8 cellular contexts compared by ENCODE assay signal in genomic region chrX:136147966-136148365, GRCh38. TPM values are rescaled to one million over a fixed set of nuclear protein-coding genes. Genes with fewer than 3 reads are reported as not detected.
DNase-seq lines count a peak whose midpoint lies in the region; ATAC-seq lines count a peak whose summit lies in the region.

No MANE protein-coding gene starts in this region.

- ATAC-seq in stimulated activated naive B cell treated with anti-CD40 and anti-IgM and Interleukin-4, amounts not matched to agents 10 μg/mL and 1 μg/mL and 100 μg/mL, for 72 hours (replicated peaks): no peak
- no peak for ATAC-seq in GM21723 (IDR thresholded peaks at IDR 0.05; ENCODE audit: unreplicated experiment)

- H3K4me1 Mint-ChIP-seq in activated T-helper 2 cell treated with anti-CD3 and anti-CD28 coated beads, Interferon-gamma antibody, Interleukin-2, Interleukin-4, amounts not matched to agents 10 μg/mL and 5 μg/mL and 100 μg/mL, durations not matched to agents 14 hours and 24 hours and 36 hours (ENCODE audit: low read depth): peaks cover 18% of the 10 kb centered on the region
- peaks cover 12 to 32% of the 10 kb centered on the region in 2 donors for H3K4me1 Mint-ChIP-seq in stimulated activated naive B cell treated with anti-CD40 and anti-IgM and Interleukin-4, amounts not matched to agents 10 μg/mL and 1 μg/mL and 100 μg/mL, for 72 hours

- no peaks in the 10 kb centered on the region for H3K9me3 Mint-ChIP-seq in activated T-helper 2 cell treated with anti-CD3 and anti-CD28 coated beads, Interferon-gamma antibody, Interleukin-2, Interleukin-4, amounts not matched to agents 10 μg/mL and 5 μg/mL and 100 μg/mL, durations not matched to agents 14 hours and 24 hours and 36 hours
- no peaks in the 10 kb centered on the region for H3K9me3 Mint-ChIP-seq in stimulated activated naive B cell treated with anti-CD40 and anti-IgM and Interleukin-4, amounts not matched to agents 10 μg/mL and 1 μg/mL and 100 μg/mL, for 72 hours

- H3K27ac Mint-ChIP-seq in activated T-helper 2 cell treated with anti-CD3 and anti-CD28 coated beads, Interferon-gamma antibody, Interleukin-2, Interleukin-4, amounts not matched to agents 10 μg/mL and 5 μg/mL and 100 μg/mL, durations not matched to agents 14 hours and 24 hours and 36 hours: no peak overlapping the region
- peak overlapping the region; percentile 37 for H3K27ac Mint-ChIP-seq in stimulated activated naive B cell treated with anti-CD40 and anti-IgM and Interleukin-4, amounts not matched to agents 10 μg/mL and 1 μg/mL and 100 μg/mL, for 72 hours

- peak overlapping the region; percentile 43 for H3K4me3 ChIP-seq in iPS-11a (ENCODE audit: low read depth, low read length)

- H3K4me3 Mint-ChIP-seq in activated T-helper 2 cell treated with anti-CD3 and anti-CD28 coated beads, Interferon-gamma antibody, Interleukin-2, Interleukin-4, amounts not matched to agents 10 μg/mL and 5 μg/mL and 100 μg/mL, durations not matched to agents 14 hours and 24 hours and 36 hours (ENCODE audit: low read depth): peak overlapping the region; percentile 55
- peak overlapping the region; percentile 56 to 75 for H3K4me3 Mint-ChIP-seq in stimulated activated naive B cell treated with anti-CD40 and anti-IgM and Interleukin-4, amounts not matched to agents 10 μg/mL and 1 μg/mL and 100 μg/mL, for 72 hours

- H3K27me3 Mint-ChIP-seq in activated T-helper 2 cell treated with anti-CD3 and anti-CD28 coated beads, Interferon-gamma antibody, Interleukin-2, Interleukin-4, amounts not matched to agents 10 μg/mL and 5 μg/mL and 100 μg/mL, durations not matched to agents 14 hours and 24 hours and 36 hours (ENCODE audit: low read depth): peaks cover 15% of the 10 kb centered on the region
- H3K27me3 Mint-ChIP-seq in stimulated activated naive B cell treated with anti-CD40 and anti-IgM and Interleukin-4, amounts not matched to agents 10 μg/mL and 1 μg/mL and 100 μg/mL, for 72 hours: peaks cover 0 to 9% of the 10 kb centered on the region in 2 donors

- DNase-seq in NCI-H748 (lab: John Stamatoyannopoulos, UW; ENCODE audit: unreplicated experiment) (peak; percentile 33), NCI-H748 treated with DMSO at 0.1 percent for 48 hours (lab: John Stamatoyannopoulos, UW) (no peak), SW 1271 (lab: John Stamatoyannopoulos, UW) (no peak), mesenteric fat pad (ENCODE audit: low spot score) (no peak)
- no peak for DNase-seq in activated T-helper 2 cell treated with anti-CD3 and anti-CD28 coated beads, Interferon-gamma antibody, Interleukin-2, Interleukin-4, amounts not matched to agents 10 μg/mL and 5 μg/mL and 100 μg/mL, durations not matched to agents 14 hours and 24 hours and 36 hours (ENCODE audit: low spot score)
- no peak for DNase-seq in stimulated activated naive B cell treated with anti-CD40 and anti-IgM and Interleukin-4, amounts not matched to agents 10 μg/mL and 1 μg/mL and 100 μg/mL, for 72 hours

- no peaks in the 10 kb centered on the region for H3K36me3 Mint-ChIP-seq in activated T-helper 2 cell treated with anti-CD3 and anti-CD28 coated beads, Interferon-gamma antibody, Interleukin-2, Interleukin-4, amounts not matched to agents 10 μg/mL and 5 μg/mL and 100 μg/mL, durations not matched to agents 14 hours and 24 hours and 36 hours (ENCODE audit: low read depth)
- no peaks in the 10 kb centered on the region for H3K36me3 Mint-ChIP-seq in stimulated activated naive B cell treated with anti-CD40 and anti-IgM and Interleukin-4, amounts not matched to agents 10 μg/mL and 1 μg/mL and 100 μg/mL, for 72 hours

- intact Hi-C loops in activated T-helper 2 cell treated with anti-CD3 and anti-CD28 coated beads, Interferon-gamma antibody, Interleukin-2, Interleukin-4, amounts not matched to agents 10 μg/mL and 5 μg/mL and 100 μg/mL, durations not matched to agents 14 hours and 24 hours and 36 hours (cut with micrococcal nuclease): loop anchor here (1.0 kb wide), 1 partner anchor 17 kb away; no protein-coding TSS in a partner anchor

RNA-seq across cellular contexts. Expression of gene FHL1, which starts 0.6 kb away (rescaled TPM):
- total RNA-seq in activated T-helper 2 cell treated with anti-CD3 and anti-CD28 coated beads, Interferon-gamma antibody, Interleukin-2, Interleukin-4, amounts not matched to agents 10 μg/mL and 5 μg/mL and 100 μg/mL, durations not matched to agents 14 hours and 24 hours and 36 hours: 4.5 and 8.1 TPM in 2 replicates
- 3,576 TPM for total RNA-seq in mesenteric fat pad

Comparison
In these comparisons a context has a peak if more than half of its experiments do, and no peak if none do; other contexts are left out.
1. RNA of gene FHL1, which starts 0.6 kb away (total RNA-seq): 3,576 TPM in mesenteric fat pad (single experiment); 4.5 to 8.1 TPM in activated T-helper 2 cell treated with anti-CD3 and anti-CD28 coated beads, Interferon-gamma antibody, Interleukin-2, Interleukin-4, amounts not matched to agents 10 μg/mL and 5 μg/mL and 100 μg/mL, durations not matched to agents 14 hours and 24 hours and 36 hours; every median in the first group is over 100 times any median in the second.